In genomic region chr14:96139879-96140278, GRCh38 we compare ENCODE assay signal across 19 cellular contexts.
DNase-seq lines count a peak whose midpoint lies in the region; ATAC-seq and TF ChIP-seq lines count a peak whose summit lies in the region.
"Had no signal": no experiment of that assay in that cellular context is flagged by ENCODE, and none has a peak within 500 bp of the region (broad histone marks: within the 10 kb centered on the region; RNA-seq: fewer than 3 reads in every experiment).

No MANE protein-coding gene starts in this region.

- H2AFZ ChIP-seq in smooth muscle cell (ENCODE audit: low read depth) (no peak overlapping the region), neuronal stem cell (ENCODE audit: low read length) (no peak overlapping the region)

- H3K23ac ChIP-seq in neuronal stem cell (ENCODE audit: low read depth, low read length, poor library complexity): no peak overlapping the region

- DNase-seq in EL (peak; percentile 65), NCI-H226 (peak; percentile 6), fibroblast of peridontal ligament (ENCODE audit: extremely low read depth) (peak; percentile 52), smooth muscle cell (lab: John Stamatoyannopoulos, UW; ENCODE audit: unreplicated experiment) (no peak), neuronal stem cell (ENCODE audit: low spot score) (no peak), NCI-H2029 (lab: John Stamatoyannopoulos, UW) (no peak)
- DNase-seq: CD8-positive, alpha-beta memory T cell; DND-41; NCI-H1417 treated with DMSO at 0.1 percent for 48 hours; NCI-H1930; NCI-H2171; NCI-H446 treated with DMSO at 0.1 percent for 48 hours; NCI-H748 treated with DMSO at 0.1 percent for 48 hours; OCI-M1; RPMI8226; SIG-M5 had no signal

- H3K27ac ChIP-seq in smooth muscle cell (ENCODE audit: low read depth): peak overlapping the region; percentile 30
- H3K27ac ChIP-seq in neuronal stem cell (replicated peaks; ENCODE audit: low read length): no peak overlapping the region
- H3K27ac ChIP-seq: BLaER1 treated with 17β-estradiol and CSF1 and Interleukin-3, amounts not matched to agents 10 nM and 100 nM had no signal

- no peak overlapping the region for H3K4ac ChIP-seq in neuronal stem cell (ENCODE audit: low read length)

- 69% methylated on average over 2 of the region's 2 CpGs for WGBS in smooth muscle cell (ENCODE audit: low lambda C conversion rate)
- WGBS in neuronal stem cell (ENCODE audit: extremely low coverage in 2 of 2, insufficient read length in 2 of 2, insufficient replicate concordance in 1 of 2), 2 donors: no CpG with 5 or more reads among the region's 2 CpGs

- no peak overlapping the region for H3K14ac ChIP-seq in neuronal stem cell (ENCODE audit: low read length)

- no peak overlapping the region for H4K8ac ChIP-seq in neuronal stem cell (ENCODE audit: low read depth, low read length)

- no peaks in the 10 kb centered on the region for H3K36me3 ChIP-seq in smooth muscle cell (ENCODE audit: low read depth)
- H3K36me3 ChIP-seq in neuronal stem cell (replicated peaks in 1 of 2; ENCODE audit: control insufficient read depth in 2 of 2, insufficient read depth in 2 of 2, low read length in 2 of 2): no peaks in the 10 kb centered on the region
- H3K36me3 ChIP-seq: BLaER1 treated with 17β-estradiol and CSF1 and Interleukin-3, amounts not matched to agents 10 nM and 100 nM; HAP-1 had no signal

- no peak overlapping the region for H2BK120ac ChIP-seq in neuronal stem cell (ENCODE audit: low read depth, low read length)

- no peaks in the 10 kb centered on the region for H3K27me3 ChIP-seq in smooth muscle cell (ENCODE audit: low read depth)
- no peaks in the 10 kb centered on the region for H3K27me3 ChIP-seq in neuronal stem cell (ENCODE audit: control insufficient read depth in 3 of 3, insufficient read depth in 3 of 3, low read depth in 1 of 3, low read length in 3 of 3)
- H3K27me3 ChIP-seq: BLaER1 treated with 17β-estradiol and CSF1 and Interleukin-3, amounts not matched to agents 10 nM and 100 nM had no signal

- H3K79me2 ChIP-seq in smooth muscle cell (ENCODE audit: low read depth): no peaks in the 10 kb centered on the region

- H3K18ac ChIP-seq in neuronal stem cell (ENCODE audit: low read length): no peak overlapping the region

- H3K4me2 ChIP-seq in smooth muscle cell (no peak overlapping the region), neuronal stem cell (ENCODE audit: insufficient read depth, low read length, poor library complexity, severe bottlenecking) (no peak overlapping the region)
- H3K4me2 ChIP-seq: BLaER1 treated with 17β-estradiol and CSF1 and Interleukin-3, amounts not matched to agents 10 nM and 100 nM had no signal

- H3K4me3 ChIP-seq in smooth muscle cell (no peak overlapping the region), neuronal stem cell (ENCODE audit: low read length in 2 of 2) (peak overlapping the region in 1 of 2 donors; percentile 55)
- H3K4me3 ChIP-seq: BLaER1 treated with 17β-estradiol and CSF1 and Interleukin-3, amounts not matched to agents 10 nM and 100 nM; HAP-1 had no signal

- no peak for ATAC-seq in GM19328 (IDR thresholded peaks at IDR 0.05; ENCODE audit: unreplicated experiment)

- no peaks in the 10 kb centered on the region for H3K4me1 ChIP-seq in smooth muscle cell (ENCODE audit: low read depth)
- H3K4me1 ChIP-seq in neuronal stem cell (ENCODE audit: control insufficient read depth in 2 of 2, insufficient read depth in 1 of 2, low read depth in 1 of 2, low read length in 2 of 2): no peaks in the 10 kb centered on the region
- H3K4me1 ChIP-seq: BLaER1 treated with 17β-estradiol and CSF1 and Interleukin-3, amounts not matched to agents 10 nM and 100 nM; HAP-1 had no signal

- no peak overlapping the region for H3K9ac ChIP-seq in smooth muscle cell (ENCODE audit: low read depth)
- H3K9ac ChIP-seq in neuronal stem cell (ENCODE audit: low read depth, low read length, poor library complexity): no peak overlapping the region
- H3K9ac ChIP-seq: BLaER1 treated with 17β-estradiol and CSF1 and Interleukin-3, amounts not matched to agents 10 nM and 100 nM had no signal

- no peak overlapping the region for H2BK12ac ChIP-seq in neuronal stem cell (ENCODE audit: low read length)

- H3K9me3 ChIP-seq in smooth muscle cell (replicated peaks; ENCODE audit: low read depth): no peaks in the 10 kb centered on the region
- peaks cover 0 to 2% of the 10 kb centered on the region in 2 donors for H3K9me3 ChIP-seq in neuronal stem cell (replicated peaks in 1 of 2; ENCODE audit: control insufficient read depth in 2 of 2, insufficient read depth in 1 of 2, low read depth in 1 of 2, low read length in 2 of 2)
- H3K9me3 ChIP-seq: HAP-1 had no signal

- no peak overlapping the region for H4K91ac ChIP-seq in neuronal stem cell (ENCODE audit: low read depth, low read length, poor library complexity)

- H2AK5ac ChIP-seq in neuronal stem cell (ENCODE audit: low read depth, low read length): no peak overlapping the region

- no peaks in the 10 kb centered on the region for H3F3A ChIP-seq in smooth muscle cell (ENCODE audit: low read depth)

- H2BK5ac ChIP-seq in neuronal stem cell (ENCODE audit: low read length): no peak overlapping the region

- TF ChIP-seq CTCF in smooth muscle cell (IDR thresholded peaks at IDR 0.05; ENCODE audit: borderline replicate concordance, insufficient read depth, poor library complexity, severe bottlenecking): no peak

- H4K20me1 ChIP-seq in smooth muscle cell (ENCODE audit: low read depth): no peaks in the 10 kb centered on the region
- H4K20me1 ChIP-seq: BLaER1 treated with 17β-estradiol and CSF1 and Interleukin-3, amounts not matched to agents 10 nM and 100 nM had no signal

- no peak overlapping the region for H2BK15ac ChIP-seq in neuronal stem cell (ENCODE audit: low read length)

- no peaks in the 10 kb centered on the region for H3K79me1 ChIP-seq in neuronal stem cell (ENCODE audit: low read depth, low read length)

Comparison
In these comparisons a context has a peak if more than half of its experiments do, and no peak if none do; other contexts are left out.
1. DNase-seq: peak in EL (single experiment), NCI-H226 (single experiment) and fibroblast of peridontal ligament (single experiment); none in smooth muscle cell (single experiment), neuronal stem cell (single experiment) and NCI-H2029 (single experiment).